Comparison of ENCODE assay signal across 9 cellular contexts in the genomic region with DNA sequence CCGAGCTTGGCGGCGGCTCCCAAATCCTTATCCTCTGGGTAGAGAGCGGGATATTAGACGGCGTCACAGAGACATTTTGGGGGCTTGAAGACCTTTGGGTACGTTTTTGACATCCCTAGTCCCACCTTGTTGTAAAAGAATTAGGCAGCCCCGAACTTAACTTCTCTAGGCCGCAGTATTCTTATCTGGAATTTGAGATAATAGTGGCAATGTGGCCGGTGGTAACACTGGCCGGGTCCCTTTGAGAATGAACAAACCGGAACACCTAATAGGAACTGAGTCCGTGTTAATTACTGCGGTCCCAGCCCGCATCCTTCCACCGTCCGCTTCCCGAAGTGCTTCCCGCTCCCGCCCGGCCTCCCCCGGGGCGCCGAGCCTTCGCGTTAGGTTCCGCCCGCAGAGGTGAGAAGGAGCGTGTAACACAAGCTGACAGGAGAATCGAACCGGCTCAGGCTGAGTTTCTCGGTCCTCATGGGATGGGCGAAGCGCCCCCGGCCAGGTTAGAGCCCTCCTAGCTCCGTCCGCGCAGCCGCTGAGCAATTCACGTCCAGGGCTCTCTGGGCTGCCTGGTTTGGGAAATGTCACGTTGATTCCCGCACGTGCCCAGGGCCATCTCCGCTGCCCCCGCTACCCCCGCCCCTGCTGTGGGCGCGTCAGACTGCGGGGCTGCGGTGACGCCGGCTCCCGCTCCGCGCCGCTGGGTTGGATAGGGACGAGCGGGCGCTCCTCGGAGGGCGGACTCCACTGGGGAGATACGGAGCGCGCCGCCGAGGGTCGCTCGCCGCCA. TPM values are rescaled to one million over a fixed set of nuclear protein-coding genes. Genes with fewer than 3 reads are reported as not detected.
DNase-seq lines count a peak whose midpoint lies in the region; ATAC-seq and TF ChIP-seq lines count a peak whose summit lies in the region.
"Had no signal": no experiment of that assay in that cellular context is flagged by ENCODE, and none has a peak within 500 bp of the region (broad histone marks: within the 10 kb centered on the region; RNA-seq: fewer than 3 reads in every experiment).

No MANE protein-coding gene starts in this region.

- 7 to 19% methylated on average over 51 to 66 of the region's 69 CpGs for WGBS in tibial nerve, 2 donors

- no peak for ATAC-seq in effector memory CD8-positive, alpha-beta T cell (replicated peaks)
- no peak for ATAC-seq in HG02870 (IDR thresholded peaks at IDR 0.05; ENCODE audit: unreplicated experiment)

- peak overlapping the region; percentile 45 for H3K4me3 Mint-ChIP-seq in activated naive CD4-positive, alpha-beta T cell treated with anti-CD3 and anti-CD28 coated beads for 36 hours
- peak overlapping the region; percentile 40 to 54 for H3K4me3 Mint-ChIP-seq in effector memory CD8-positive, alpha-beta T cell

- H3K27ac ChIP-seq in tibial nerve: peak overlapping the region; percentile 60 to 94 (median 87)

- H3K4me1 ChIP-seq in tibial nerve: peaks cover 0 to 44% (median 3%) of the 10 kb centered on the region in 4 donors

- peaks cover 3% of the 10 kb centered on the region for H3K36me3 Mint-ChIP-seq in activated naive CD4-positive, alpha-beta T cell treated with anti-CD3 and anti-CD28 coated beads for 36 hours (ENCODE audit: low read depth)
- H3K36me3 Mint-ChIP-seq in effector memory CD8-positive, alpha-beta T cell (ENCODE audit: insufficient read depth): no peaks in the 10 kb centered on the region

- no peaks in the 10 kb centered on the region for H3K9me3 ChIP-seq in tibial nerve

- H3K27me3 Mint-ChIP-seq in activated naive CD4-positive, alpha-beta T cell treated with anti-CD3 and anti-CD28 coated beads for 36 hours (ENCODE audit: low read depth): peaks cover 31% of the 10 kb centered on the region
- H3K27me3 Mint-ChIP-seq in effector memory CD8-positive, alpha-beta T cell: peaks cover 44 to 67% of the 10 kb centered on the region in 2 donors

- H3K4me1 Mint-ChIP-seq in activated naive CD4-positive, alpha-beta T cell treated with anti-CD3 and anti-CD28 coated beads for 36 hours (ENCODE audit: low read depth): peaks cover 9% of the 10 kb centered on the region
- peaks cover 3 to 11% of the 10 kb centered on the region in 2 donors for H3K4me1 Mint-ChIP-seq in effector memory CD8-positive, alpha-beta T cell (ENCODE audit: low read depth in 2 of 2)

- peak overlapping the region; percentile 42 to 77 (median 60) for H3K4me3 ChIP-seq in tibial nerve

- H3K27me3 ChIP-seq in tibial nerve: no peaks in the 10 kb centered on the region

- H3K27ac Mint-ChIP-seq in activated naive CD4-positive, alpha-beta T cell treated with anti-CD3 and anti-CD28 coated beads for 36 hours: no peak overlapping the region
- H3K27ac Mint-ChIP-seq in effector memory CD8-positive, alpha-beta T cell: no peak overlapping the region

- H3K36me3 ChIP-seq in tibial nerve: peaks cover 0 to 6% (median 0%) of the 10 kb centered on the region in 3 donors

- peak in 1 of 2 donors; percentile 15 for TF ChIP-seq POLR2A in tibial nerve (IDR thresholded peaks at IDR 0.05)

- CTCF ChIA-PET in activated naive CD4-positive, alpha-beta T cell treated with anti-CD3 and anti-CD28 coated beads for 36 hours (lab: Charles Lee): interaction anchor here (1.0 to 10.1 kb wide), 3 partner anchors 9 to 392 kb away, joined by 3 to 141 read pairs (median 4); no protein-coding TSS in a partner anchor

- TF ChIP-seq CTCF in tibial nerve (IDR thresholded peaks at IDR 0.05): no peak

- no peaks in the 10 kb centered on the region for H3K9me3 Mint-ChIP-seq in activated naive CD4-positive, alpha-beta T cell treated with anti-CD3 and anti-CD28 coated beads for 36 hours
- H3K9me3 Mint-ChIP-seq in effector memory CD8-positive, alpha-beta T cell: no peaks in the 10 kb centered on the region

- intact Hi-C loops in activated naive CD4-positive, alpha-beta T cell treated with anti-CD3 and anti-CD28 coated beads for 36 hours (cut with micrococcal nuclease): no loop called here

- peak in 1 of 2 donors; percentile 59 for TF ChIP-seq EP300 in tibial nerve (IDR thresholded peaks at IDR 0.05)

- DNase-seq in activated naive CD4-positive, alpha-beta T cell treated with anti-CD3 and anti-CD28 coated beads for 36 hours: peak; percentile 14
- DNase-seq in activated naive CD4-positive, alpha-beta T cell treated with Interleukin-2 at 50 U/mL for 16 hours: no peak
- DNase-seq in effector memory CD8-positive, alpha-beta T cell: no peak
- peak; percentile 55 for DNase-seq in medulla oblongata (ENCODE audit: extremely low spot score)
- DNase-seq in tibial nerve (ENCODE audit: low spot score in 2 of 2): no peak
- DNase-seq in NCI-H1048 (lab: John Stamatoyannopoulos, UW): no peak
- no peak for DNase-seq in RPMI8226
- DNase-seq: DND-41 had no signal

RNA-seq across cellular contexts. Expression of a gene that starts 0.8 kb away (rescaled TPM):
- total RNA-seq in activated naive CD4-positive, alpha-beta T cell treated with anti-CD3 and anti-CD28 coated beads for 36 hours: not detected
- 10 to 100 TPM; 32.0 to 65.1 (median 52.8) TPM for total RNA-seq in tibial nerve

Comparison
In these comparisons a context has a peak if more than half of its experiments do, and no peak if none do; other contexts are left out.
1. DNase-seq: peak in activated naive CD4-positive, alpha-beta T cell treated with anti-CD3 and anti-CD28 coated beads for 36 hours (single experiment) and medulla oblongata (single experiment); none in activated naive CD4-positive, alpha-beta T cell treated with Interleukin-2 at 50 U/mL for 16 hours (single experiment), effector memory CD8-positive, alpha-beta T cell (0 of 3), tibial nerve (0 of 2), NCI-H1048 (single experiment) and RPMI8226 (single experiment).
2. RNA of a gene that starts 0.8 kb away (total RNA-seq): 32.0 to 65.1 TPM in tibial nerve; not detected in activated naive CD4-positive, alpha-beta T cell treated with anti-CD3 and anti-CD28 coated beads for 36 hours; every median in the first group is over 10 times any median in the second.